ENCODE assay signal across 28 cellular contexts in genomic region chr11:69968407-69969347, GRCh38.
DNase-seq lines count a peak whose midpoint lies in the region; ATAC-seq, FAIRE-seq and TF ChIP-seq lines count a peak whose summit lies in the region.
"Had no signal": no experiment of that assay in that cellular context is flagged by ENCODE, and none has a peak within 500 bp of the region (broad histone marks: within the 10 kb centered on the region; RNA-seq: fewer than 3 reads in every experiment).

No MANE protein-coding gene starts in this region.

- H3K36me3 ChIP-seq in small intestine (ENCODE audit: control insufficient read depth in 2 of 2, insufficient read depth in 2 of 2, low read length in 2 of 2), result no peaks in the 10 kb centered on the region
- H3K36me3 ChIP-seq: brain microvascular endothelial cell, esophagus squamous epithelium, suprapubic skin had no signal

- no peak for FAIRE-seq in small intestine (lab: Jason Lieb, UNC)
- FAIRE-seq: islet of Langerhans had no signal

- no peaks in the 10 kb centered on the region for H3K27me3 ChIP-seq in small intestine (ENCODE audit: control insufficient read depth in 2 of 2, insufficient read depth in 2 of 2, low read length in 2 of 2)
- H3K27me3 ChIP-seq: brain microvascular endothelial cell had no signal

- WGBS in small intestine, 3 donors, result 71 to 81% (median 80%) methylated on average over 24 of the region's 24 CpGs

- H3K4me1 ChIP-seq in small intestine (ENCODE audit: control insufficient read depth in 2 of 2, insufficient read depth in 1 of 2, low read depth in 1 of 2, low read length in 1 of 2), result peaks cover 0 to 5% of the 10 kb centered on the region in 2 donors
- H3K4me1 ChIP-seq: esophagus squamous epithelium, suprapubic skin had no signal

- peak; percentile 51 for ATAC-seq in left lobe of liver
- ATAC-seq: activated CD4-positive, CD25-positive, alpha-beta regulatory T cell treated with anti-CD3 and anti-CD28 coated beads, Interleukin-2, amount 50 U/mL, for 24 hours; activated CD8-positive, alpha-beta T cell treated with anti-CD3 and anti-CD28 coated beads for 36 hours; stimulated activated memory B cell treated with anti-CD40 and anti-IgM and Interleukin-4, amounts not matched to agents 10 μg/mL and 1 μg/mL and 100 μg/mL, for 72 hours had no signal

- no peak for TF ChIP-seq CTCF in choroid plexus epithelial cell (conservative IDR thresholded peaks at IDR 0.05; ENCODE audit: low read depth, low read length)

- no peak overlapping the region for H3K4me3 ChIP-seq in choroid plexus epithelial cell (ENCODE audit: low read depth, low read length)
- H3K4me3 ChIP-seq in small intestine (ENCODE audit: low read depth in 1 of 2, low read length in 2 of 2), result no peak overlapping the region
- H3K4me3 ChIP-seq: esophagus squamous epithelium, PC-9, suprapubic skin had no signal

- no peak overlapping the region for H3K27ac ChIP-seq in small intestine (ENCODE audit: low read depth in 1 of 2, low read length in 1 of 2)
- H3K27ac ChIP-seq: brain microvascular endothelial cell, PC-9, suprapubic skin had no signal

- no peaks in the 10 kb centered on the region for H3K9me3 ChIP-seq in small intestine (ENCODE audit: control insufficient read depth, low read depth)
- H3K9me3 ChIP-seq: esophagus squamous epithelium, suprapubic skin had no signal

- DNase-seq in HT-29 (ENCODE audit: low spot score), result peak; percentile 73
- DNase-seq in choroid plexus epithelial cell (ENCODE audit: low read depth), result peak; percentile 28
- DNase-seq in left lobe of liver (ENCODE audit: low spot score), result peak; percentile 79
- peak; percentile 40 for DNase-seq in small intestine
- no peak for DNase-seq in AG08395 (ENCODE audit: low spot score)
- no peak for DNase-seq in NK-92 treated with Interleukin-12 subunit alpha and Interleukin-12 subunit beta, amount 100 ng/mL, for 24 hours (lab: John Stamatoyannopoulos, UW)
- DNase-seq in NCI-H345 (lab: John Stamatoyannopoulos, UW), result no peak
- DNase-seq: activated CD8-positive, alpha-beta T cell treated with anti-CD3 and anti-CD28 coated beads for 36 hours; activated effector memory CD4-positive, alpha-beta T cell treated with anti-CD3 and anti-CD28 coated beads, Interleukin-2, amount 50 U/mL, for 16 hours; activated T-cell treated with anti-CD3 and anti-CD28 coated beads for 4 hours; brain microvascular endothelial cell; CD4-positive, CD25-positive, alpha-beta regulatory T cell; cortex of kidney; esophagus squamous epithelium; KBM-7; MM.1S; naive B cell; NCI-H1436; NCI-H2107; NCI-H446 treated with DMSO at 0.1 percent for 48 hours; occipital lobe; PC-9; SHP77 treated with DMSO at 0.1 percent for 48 hours; stimulated activated CD4-positive, alpha-beta T cell treated with anti-CD3 and anti-CD28 coated beads, Interleukin-4, amount 100 ng/mL, for 1 hour had no signal

Comparison
In these comparisons a context has a peak if more than half of its experiments do, and no peak if none do; other contexts are left out.
1. DNase-seq: peak in HT-29 (single experiment), choroid plexus epithelial cell (single experiment), left lobe of liver (single experiment) and small intestine (single experiment); none in AG08395 (single experiment), NK-92 treated with Interleukin-12 subunit alpha and Interleukin-12 subunit beta, amount 100 ng/mL, for 24 hours (single experiment) and NCI-H345 (single experiment).